Comparison of ENCODE assay signal across 21 cellular contexts in the genomic region with DNA sequence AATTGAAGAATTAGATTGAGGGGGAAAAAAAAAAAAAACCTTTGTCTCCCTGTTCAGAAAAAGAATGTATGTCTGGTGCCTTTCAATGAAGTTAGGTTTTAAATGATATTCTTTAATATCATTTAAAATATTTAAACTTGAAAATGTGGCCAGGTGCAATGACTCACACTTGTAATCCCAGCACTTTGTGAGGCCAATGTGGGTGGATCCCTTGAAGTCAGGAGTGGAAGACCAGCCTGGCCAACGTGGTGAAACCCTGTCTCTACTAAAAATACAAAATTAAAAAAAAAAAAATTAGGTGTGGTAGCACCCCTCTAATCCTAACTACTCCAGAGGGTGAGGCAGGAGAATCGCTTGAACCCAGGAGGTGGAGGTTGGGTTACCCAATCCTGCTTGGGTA.
"Had no signal": no experiment of that assay in that cellular context is flagged by ENCODE, and none has a peak within 500 bp of the region (broad histone marks: within the 10 kb centered on the region; RNA-seq: fewer than 3 reads in every experiment).

No MANE protein-coding gene starts in this region.

- H3K9me3 ChIP-seq: body of pancreas, heart right ventricle, sigmoid colon, spleen, thoracic aorta, upper lobe of right lung had no signal

- H2AFZ ChIP-seq: neural progenitor cell had no signal

- ATAC-seq: activated CD4-positive, alpha-beta T cell treated with anti-CD3 and anti-CD28 coated beads for 36 hours; body of pancreas; heart right ventricle; left ventricle myocardium superior; stimulated activated naive B cell treated with anti-CD40 and anti-IgM and Interleukin-4, amounts not matched to agents 10 μg/mL and 1 μg/mL and 100 μg/mL, for 72 hours; upper lobe of right lung; WTC11 had no signal

- H3K36me3 ChIP-seq: heart right ventricle, neural progenitor cell, sigmoid colon, spleen, thoracic aorta, upper lobe of right lung had no signal

- H3K4me2 ChIP-seq: neural progenitor cell had no signal

- H3K27me3 ChIP-seq: body of pancreas, dorsolateral prefrontal cortex, heart right ventricle, neural progenitor cell, sigmoid colon, spleen, upper lobe of right lung had no signal

- H3K9ac ChIP-seq: neural progenitor cell had no signal

- H3K4me3 Mint-ChIP-seq: activated CD4-positive, alpha-beta T cell treated with anti-CD3 and anti-CD28 coated beads for 36 hours; activated naive CD8-positive, alpha-beta T cell treated with anti-CD3 and anti-CD28 coated beads, Interleukin-2, amount 10 ng/mL, durations not matched to agents 7 days and 5 days; endodermal cell; memory B cell; naive B cell; neural progenitor cell; stimulated activated naive B cell treated with anti-CD40 and anti-IgM and Interleukin-4, amounts not matched to agents 10 μg/mL and 1 μg/mL and 100 μg/mL, for 72 hours; WTC11 had no signal

- H3K9me3 Mint-ChIP-seq: endodermal cell; memory B cell; naive B cell; neural progenitor cell; stimulated activated naive B cell treated with anti-CD40 and anti-IgM and Interleukin-4, amounts not matched to agents 10 μg/mL and 1 μg/mL and 100 μg/mL, for 72 hours; WTC11 had no signal

- H3K4me3 ChIP-seq: body of pancreas, dorsolateral prefrontal cortex, heart right ventricle, neural progenitor cell, sigmoid colon, spleen, thoracic aorta, upper lobe of right lung had no signal

- H3K4me1 Mint-ChIP-seq: memory B cell, neural progenitor cell had no signal

- H3K36me3 Mint-ChIP-seq: memory B cell; neural progenitor cell; stimulated activated naive B cell treated with anti-CD40 and anti-IgM and Interleukin-4, amounts not matched to agents 10 μg/mL and 1 μg/mL and 100 μg/mL, for 72 hours; WTC11 had no signal

- H3K27me3 Mint-ChIP-seq: activated CD4-positive, alpha-beta T cell treated with anti-CD3 and anti-CD28 coated beads for 36 hours; activated naive CD8-positive, alpha-beta T cell treated with anti-CD3 and anti-CD28 coated beads, Interleukin-2, amount 10 ng/mL, durations not matched to agents 7 days and 5 days; memory B cell; naive B cell; stimulated activated naive B cell treated with anti-CD40 and anti-IgM and Interleukin-4, amounts not matched to agents 10 μg/mL and 1 μg/mL and 100 μg/mL, for 72 hours had no signal

- H3K27ac Mint-ChIP-seq: activated CD4-positive, alpha-beta T cell treated with anti-CD3 and anti-CD28 coated beads for 36 hours; activated naive CD8-positive, alpha-beta T cell treated with anti-CD3 and anti-CD28 coated beads, Interleukin-2, amount 10 ng/mL, durations not matched to agents 7 days and 5 days; endodermal cell; memory B cell; naive B cell; neural progenitor cell; stimulated activated naive B cell treated with anti-CD40 and anti-IgM and Interleukin-4, amounts not matched to agents 10 μg/mL and 1 μg/mL and 100 μg/mL, for 72 hours; WTC11 had no signal

- H3K4me1 ChIP-seq: body of pancreas, neural progenitor cell, sigmoid colon, upper lobe of right lung had no signal

- DNase-seq: activated CD4-positive, alpha-beta T cell treated with anti-CD3 and anti-CD28 coated beads for 36 hours; activated CD4-positive, alpha-beta T cell treated with anti-CD3 and anti-CD28 coated beads, Interleukin-2, amount 50 U/mL, for 48 hours; activated naive CD4-positive, alpha-beta T cell; activated naive CD8-positive, alpha-beta T cell treated with anti-CD3 and anti-CD28 coated beads, Interleukin-2, amount 10 ng/mL, durations not matched to agents 7 days and 5 days; amygdala; body of pancreas; central memory CD4-positive, alpha-beta T cell; dorsolateral prefrontal cortex; endodermal cell; heart right ventricle; kidney glomerular epithelial cell; left ventricle myocardium superior; naive B cell; sigmoid colon; spleen; stimulated activated naive B cell treated with anti-CD40 and anti-IgM and Interleukin-4, amounts not matched to agents 10 μg/mL and 1 μg/mL and 100 μg/mL, for 72 hours; upper lobe of right lung had no signal

- H3K27ac ChIP-seq: body of pancreas, dorsolateral prefrontal cortex, heart right ventricle, neural progenitor cell, sigmoid colon, spleen, thoracic aorta, upper lobe of right lung had no signal
